In genomic region chr2:210172219-210172575, GRCh38 we compare ENCODE assay signal across 8 cellular contexts. TPM values are rescaled to one million over a fixed set of nuclear protein-coding genes. Genes with fewer than 3 reads are reported as not detected.
DNase-seq lines count a peak whose midpoint lies in the region; ATAC-seq and TF ChIP-seq lines count a peak whose summit lies in the region.

No MANE protein-coding gene starts in this region.

- ATAC-seq in Right ventricle myocardium superior (ENCODE audit: poor library complexity) (no peak), GM18873 (IDR thresholded peaks at IDR 0.05; ENCODE audit: low FRiP score, unreplicated experiment) (no peak), GM19035 (IDR thresholded peaks at IDR 0.05; ENCODE audit: unreplicated experiment) (no peak)

- DNase-seq in right atrium auricular region (ENCODE audit: low spot score) = no peak
- no peak for DNase-seq in Right ventricle myocardium superior
- no peak for DNase-seq in brain microvascular endothelial cell
- DNase-seq in NCI-H226 = no peak
- no peak for DNase-seq in NCI-H1105 (lab: John Stamatoyannopoulos, UW)

- H3K4me1 ChIP-seq in right atrium auricular region = peaks cover 0 to 29% of the 10 kb centered on the region in 2 donors
- H3K4me1 ChIP-seq in mononuclear cell (ENCODE audit: insufficient read depth, low read length) = peaks cover 13% of the 10 kb centered on the region

- H3K4me3 ChIP-seq in right atrium auricular region (peak overlapping the region; percentile 88 to 91), brain microvascular endothelial cell (ENCODE audit: low read depth, low read length) (peak overlapping the region; percentile 64), mononuclear cell (ENCODE audit: low read length) (peak overlapping the region; percentile 90)

- no peak for TF ChIP-seq CTCF in right atrium auricular region (IDR thresholded peaks at IDR 0.05)
- no peak for TF ChIP-seq CTCF in brain microvascular endothelial cell (IDR thresholded peaks at IDR 0.05; ENCODE audit: low read depth, low read length, missing control alignments)

- H3K27me3 ChIP-seq in right atrium auricular region = no peaks in the 10 kb centered on the region
- H3K27me3 ChIP-seq in brain microvascular endothelial cell (replicated peaks) = no peaks in the 10 kb centered on the region
- no peaks in the 10 kb centered on the region for H3K27me3 ChIP-seq in mononuclear cell (ENCODE audit: insufficient read depth, low read length)

- H3K27ac ChIP-seq in right atrium auricular region (peak overlapping the region; percentile 100), brain microvascular endothelial cell (no peak overlapping the region)

- no peaks in the 10 kb centered on the region for H3K36me3 ChIP-seq in right atrium auricular region
- no peaks in the 10 kb centered on the region for H3K36me3 ChIP-seq in brain microvascular endothelial cell (replicated peaks)

- intact Hi-C loops in Right ventricle myocardium superior (cut with DNase I) = loop anchor here (10.0 kb wide), 1 partner anchor 167 kb away; the partner anchor contains the start of gene RPE

- H3K9me3 ChIP-seq in right atrium auricular region (no peaks in the 10 kb centered on the region), mononuclear cell (ENCODE audit: low read depth, low read length) (no peaks in the 10 kb centered on the region)

- in situ Hi-C loops in brain microvascular endothelial cell (cut with HindIII; ENCODE audit: low pct_ligation_motif_present, low sequenced_read_pairs) = no loop called here

RNA-seq across cellular contexts. Expression of gene KANSL1L, which starts 1.0 kb away (rescaled TPM):
- total RNA-seq in right atrium auricular region (10 to 100 TPM; 16.5 to 19.4 TPM), Right ventricle myocardium superior (15.8 TPM), mononuclear cell (15.4 TPM)

RNA-seq across cellular contexts. Expression of gene ACADL, which starts 53.0 kb away (rescaled TPM):
- total RNA-seq in right atrium auricular region (1 to 10 TPM; 1.4 to 1.9 TPM), Right ventricle myocardium superior (0.73 TPM), mononuclear cell (not detected)
